ENCODE assay signal across 9 cellular contexts in the genomic region with DNA sequence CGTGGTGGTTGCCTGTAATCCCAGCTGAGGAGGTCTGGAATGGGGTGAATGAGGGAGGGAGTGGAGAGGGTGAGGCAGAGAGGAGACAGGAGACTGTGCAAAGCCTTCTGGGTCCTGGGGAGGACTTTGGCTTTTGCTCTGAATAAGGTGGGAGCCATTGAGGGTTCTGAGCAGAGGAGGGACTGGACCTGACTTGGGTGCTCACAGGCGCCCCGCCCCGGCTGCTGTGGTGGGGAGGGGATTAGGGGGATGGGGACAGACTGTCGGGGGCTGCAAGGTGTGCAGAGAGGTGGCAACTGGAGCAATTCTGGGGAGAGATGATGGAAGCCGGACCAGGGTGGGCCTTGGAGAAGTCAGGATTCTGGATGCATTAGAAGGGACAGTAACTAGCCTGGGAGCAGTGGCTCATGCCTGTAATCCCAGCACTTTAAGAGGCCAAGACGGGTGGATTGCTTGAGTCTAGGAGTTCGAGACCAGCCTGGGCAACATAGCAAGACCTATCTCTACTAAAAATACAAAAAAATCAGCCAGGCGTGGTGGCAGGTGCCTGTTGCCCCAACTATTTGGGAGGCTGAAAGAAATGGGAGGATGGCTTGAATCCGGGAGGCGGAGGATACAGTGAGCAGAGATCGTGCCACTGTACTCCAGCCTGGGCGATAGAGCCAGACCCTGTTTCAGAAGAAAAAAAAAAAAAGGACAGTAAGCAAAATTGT. TPM values are rescaled to one million over a fixed set of nuclear protein-coding genes. Genes with fewer than 3 reads are reported as not detected.
DNase-seq lines count a peak whose midpoint lies in the region; ATAC-seq and TF ChIP-seq lines count a peak whose summit lies in the region.
"Had no signal": no experiment of that assay in that cellular context is flagged by ENCODE, and none has a peak within 500 bp of the region (broad histone marks: within the 10 kb centered on the region; RNA-seq: fewer than 3 reads in every experiment).

No MANE protein-coding gene starts in this region.

- H3K9me3 Mint-ChIP-seq in Calu3 (ENCODE audit: low read depth, unreplicated experiment) = no peaks in the 10 kb centered on the region

- peaks cover 49% of the 10 kb centered on the region for H3K36me3 Mint-ChIP-seq in Calu3 (ENCODE audit: insufficient read depth, unreplicated experiment)

- ATAC-seq in mucosa of descending colon (no peak), HG03175 (IDR thresholded peaks at IDR 0.05; ENCODE audit: unreplicated experiment) (no peak)

- intact Hi-C loops in Calu3 (cut with micrococcal nuclease; ENCODE audit: unreplicated experiment) = no loop called here
- intact Hi-C loops in mucosa of descending colon (cut with DNase I, micrococcal nuclease) = loop anchor here (5.0 kb wide), 2 partner anchors 74 to 79 kb away; no protein-coding TSS in a partner anchor

- no peaks in the 10 kb centered on the region for H3K27me3 ChIP-seq in SJCRH30
- H3K27me3 ChIP-seq in esophagus (ENCODE audit: control insufficient read depth in 1 of 2, insufficient read depth in 2 of 2, low read length in 2 of 2) = peaks cover 0 to 2% of the 10 kb centered on the region in 2 donors
- H3K27me3 ChIP-seq in rectal smooth muscle tissue (ENCODE audit: control insufficient read depth, insufficient read depth, low read length) = peaks cover 2% of the 10 kb centered on the region
- peaks cover 12% of the 10 kb centered on the region for H3K27me3 ChIP-seq in BE2C

- H3K36me3 ChIP-seq in SJCRH30 (no peaks in the 10 kb centered on the region), esophagus (ENCODE audit: control insufficient read depth in 2 of 2, insufficient read depth in 2 of 2, low read length in 1 of 2) (no peaks in the 10 kb centered on the region), rectal smooth muscle tissue (ENCODE audit: control insufficient read depth, insufficient read depth, low read length) (no peaks in the 10 kb centered on the region), BE2C (no peaks in the 10 kb centered on the region), mucosa of descending colon (ENCODE audit: low read depth) (no peaks in the 10 kb centered on the region)

- H3K9ac ChIP-seq in rectal smooth muscle tissue (ENCODE audit: low read length) = no peak overlapping the region

- no peaks in the 10 kb centered on the region for H3K27me3 Mint-ChIP-seq in Calu3 (ENCODE audit: unreplicated experiment)

- no peak overlapping the region for H3K4me3 Mint-ChIP-seq in Calu3 (ENCODE audit: low read depth, unreplicated experiment)

- TF ChIP-seq CTCF in Calu3 (IDR thresholded peaks at IDR 0.05; ENCODE audit: unreplicated experiment) (no peak), BE2C (IDR thresholded peaks at IDR 0.05; ENCODE audit: low read depth, low read length) (no peak), mucosa of descending colon (IDR thresholded peaks at IDR 0.05) (no peak)

- H3K4me3 ChIP-seq in SJCRH30 (peak overlapping the region; percentile 55), esophagus (ENCODE audit: low read depth in 1 of 2, low read length in 2 of 2) (no peak overlapping the region), rectal smooth muscle tissue (ENCODE audit: low read length) (peak overlapping the region; percentile 63), BE2C (ENCODE audit: low read depth, low read length) (no peak overlapping the region), mucosa of descending colon (no peak overlapping the region)

- peaks cover 44% of the 10 kb centered on the region for H3K4me1 Mint-ChIP-seq in Calu3 (ENCODE audit: low read depth, unreplicated experiment)

- peak overlapping the region; percentile 81 for H3K27ac Mint-ChIP-seq in Calu3 (ENCODE audit: unreplicated experiment)

- no peak for DNase-seq in Calu3
- peak; percentile 36 to 45 for DNase-seq in SJCRH30
- no peak for DNase-seq in HuH-7 (ENCODE audit: low spot score)
- no peak for DNase-seq in BE2C
- no peak for DNase-seq in mucosa of descending colon
- DNase-seq: T-helper 9 cell had no signal

- no peaks in the 10 kb centered on the region for H3K9me3 ChIP-seq in SJCRH30 (replicated peaks)
- H3K9me3 ChIP-seq in esophagus (ENCODE audit: control insufficient read depth in 2 of 2, insufficient read depth in 1 of 2, low read depth in 1 of 2, low read length in 1 of 2) = no peaks in the 10 kb centered on the region
- H3K9me3 ChIP-seq in BE2C = no peaks in the 10 kb centered on the region
- no peaks in the 10 kb centered on the region for H3K9me3 ChIP-seq in mucosa of descending colon

- no TSS peak for BruUV-seq in Calu3 (replicated peaks; lab: Mats Ljungman, UMichigan)

- peak overlapping the region; percentile 97 for H3K27ac ChIP-seq in SJCRH30
- H3K27ac ChIP-seq in esophagus (ENCODE audit: low read depth in 2 of 2, low read length in 1 of 2) = peak overlapping the region; percentile 86 to 91
- H3K27ac ChIP-seq in rectal smooth muscle tissue (ENCODE audit: low read depth, low read length) = peak overlapping the region; percentile 96

- H3K4me1 ChIP-seq in SJCRH30 (peaks cover 17% of the 10 kb centered on the region; the same call in 1 of the 2 replicates), esophagus (ENCODE audit: control insufficient read depth in 2 of 2, insufficient read depth in 2 of 2, low read length in 1 of 2) (peaks cover 0 to 5% of the 10 kb centered on the region in 2 donors), rectal smooth muscle tissue (ENCODE audit: control insufficient read depth, insufficient read depth, low read length) (peaks cover 7% of the 10 kb centered on the region), BE2C (peaks cover 8% of the 10 kb centered on the region), mucosa of descending colon (ENCODE audit: low read depth) (peaks cover 7% of the 10 kb centered on the region)

- WGBS in esophagus, 2 donors = 80% methylated on average over 13 of the region's 13 CpGs

- CTCF ChIA-PET in Calu3 (lab: Charles Lee) = interaction anchor here (0.7 to 2.2 kb wide), 4 partner anchors 9 to 77 kb away, joined by 3 to 16 read pairs (median 4); no protein-coding TSS in a partner anchor

RNA-seq across cellular contexts. Expression of gene NANOS3, which starts 16.1 kb away (rescaled TPM):
- total RNA-seq in Calu3 (2022) (1.2 TPM in 1 of 2 replicates, not detected in the other), mucosa of descending colon (1 to 10 TPM in 1 of 3 donors, not detected in 2; 1.5 TPM)
- total RNA-seq in SJCRH30 (2014; rRNA removed; shearing (Covaris generic)) = 1.3 and 2.3 TPM in 2 replicates
- polyA plus RNA-seq in esophagus = not detected
- polyA plus RNA-seq in BE2C (2012; ENCODE audit: insufficient read depth, insufficient read length, low read depth) = 3.6 TPM

RNA-seq across cellular contexts. Expression of gene BRME1, which starts 45.1 kb away (rescaled TPM):
- total RNA-seq in Calu3 (2022) (1.0 and 1.5 TPM in 2 replicates), mucosa of descending colon (10 to 100 TPM in 2 of 3 donors, 1 to 10 TPM in 1; 5.5 to 12.9 (median 10.8) TPM)
- total RNA-seq in SJCRH30 (2014; rRNA removed; shearing (Covaris generic)) = 10.0 and 11.7 TPM in 2 replicates
- 10 to 100 TPM in 1 of 2 donors, 1 to 10 TPM in 1; 7.5 to 13.0 TPM for polyA plus RNA-seq in esophagus
- polyA plus RNA-seq in BE2C (2012; ENCODE audit: insufficient read depth, insufficient read length, low read depth) = 3.8 TPM

RNA-seq across cellular contexts. Expression of gene CC2D1A, which starts 45.2 kb away (rescaled TPM):
- 37.2 and 41.7 TPM in 2 replicates for total RNA-seq in Calu3 (2022)
- total RNA-seq in SJCRH30 (2014; rRNA removed; shearing (Covaris generic)) = 10.8 and 15.3 TPM in 2 replicates
- 10 to 100 TPM; 34.0 to 58.9 TPM for polyA plus RNA-seq in esophagus
- 20.2 TPM for polyA plus RNA-seq in BE2C (2012; ENCODE audit: insufficient read depth, insufficient read length, low read depth)
- total RNA-seq in mucosa of descending colon = 100 to 1,000 TPM in 2 of 3 donors, 10 to 100 TPM in 1; 68.4 to 118 (median 101) TPM

Comparison
In these comparisons a context has a peak if more than half of its experiments do, and no peak if none do; other contexts are left out.
1. DNase-seq: peak in SJCRH30 (2 of 2); none in Calu3 (single experiment), HuH-7 (single experiment), BE2C (single experiment) and mucosa of descending colon (0 of 3).
2. H3K4me3 ChIP-seq: peak in SJCRH30 (single experiment) and rectal smooth muscle tissue (single experiment); none in esophagus (0 of 2), BE2C (single experiment) and mucosa of descending colon (single experiment).
3. Peak in every context shown above with its lines, with median percentiles within 50 percentile points of each other: H3K27ac ChIP-seq.